ENCODE assay signal across 20 cellular contexts in the genomic region with DNA sequence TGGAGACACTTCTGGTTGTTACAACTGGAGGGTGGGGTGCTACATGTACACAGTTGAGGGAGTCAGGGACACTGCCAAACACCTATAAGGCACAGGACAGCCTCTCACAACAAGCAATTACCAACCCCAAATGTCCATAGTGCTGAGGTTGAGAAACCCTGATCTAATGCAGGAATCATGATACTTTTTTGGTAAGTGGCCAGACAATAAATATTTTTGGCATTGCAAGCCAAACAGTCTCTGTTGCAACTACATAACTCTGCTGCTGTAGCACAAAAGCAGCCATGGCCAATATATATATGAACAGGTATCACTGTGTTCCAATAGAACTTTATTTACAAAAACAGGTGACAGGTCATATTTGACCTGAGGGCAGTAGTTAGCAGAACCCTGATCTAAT.
DNase-seq lines count a peak whose midpoint lies in the region; ATAC-seq, FAIRE-seq and TF ChIP-seq lines count a peak whose summit lies in the region.
"Had no signal": no experiment of that assay in that cellular context is flagged by ENCODE, and none has a peak within 500 bp of the region (broad histone marks: within the 10 kb centered on the region; RNA-seq: fewer than 3 reads in every experiment).

No MANE protein-coding gene starts in this region.

- TF ChIP-seq CTCF in SK-N-SH (IDR thresholded peaks at IDR 0.05) (no peak), bronchial epithelial cell (IDR thresholded peaks at IDR 0.05; ENCODE audit: insufficient read depth, low read length, severe bottlenecking) (no peak), fibroblast of the aortic adventitia (IDR thresholded peaks at IDR 0.05; ENCODE audit: insufficient read depth, low read length) (no peak)

- POLR2A ChIA-PET in SK-N-SH (lab: Yijun Ruan, JAX) = interaction anchor here (0.9 kb wide), 1 partner anchor 9 kb away, joined by 3 read pairs; no protein-coding TSS in a partner anchor

- H4K20me1 ChIP-seq in SK-N-SH (ENCODE audit: insufficient read depth) = no peaks in the 10 kb centered on the region
- H4K20me1 ChIP-seq in Karpas-422 (ENCODE audit: insufficient read depth, low read depth, low read length) = no peaks in the 10 kb centered on the region

- no peak for ATAC-seq in SK-N-SH treated with all-trans-retinoic acid at 6 μM for 48 hours
- ATAC-seq in GM21381 (IDR thresholded peaks at IDR 0.05; ENCODE audit: unreplicated experiment) = no peak
- ATAC-seq: HCT116, Right ventricle myocardium inferior had no signal

- no peak for DNase-seq in SK-N-SH
- peak; percentile 81 for DNase-seq in bronchial epithelial cell (ENCODE audit: low read depth)
- DNase-seq in fibroblast of the aortic adventitia (ENCODE audit: low read depth) = peak; percentile 10
- no peak for DNase-seq in mucosa of gallbladder (ENCODE audit: low spot score)
- DNase-seq in Karpas-422 = no peak
- no peak for DNase-seq in activated T-cell treated with anti-CD3 and anti-CD28 coated beads, Interleukin-2, amount 50 U/mL, for 48 hours
- DNase-seq: BE2C; CD4-positive, alpha-beta T cell; DMS53; KBM-7; NCI-H1048; NCI-H146; NCI-H2081; NCI-H510A treated with DMSO at 0.1 percent for 48 hours; NCI-H82 had no signal

- H3K9me3 ChIP-seq in SK-N-SH (no peaks in the 10 kb centered on the region), Karpas-422 (ENCODE audit: low read length) (no peaks in the 10 kb centered on the region)
- H3K9me3 ChIP-seq: BE2C had no signal

- H2AFZ ChIP-seq in SK-N-SH (ENCODE audit: low read depth) = no peak overlapping the region
- no peak overlapping the region for H2AFZ ChIP-seq in Karpas-422 (ENCODE audit: low read length)

- no peaks in the 10 kb centered on the region for H3K36me3 ChIP-seq in SK-N-SH (replicated peaks in 1 of 2; ENCODE audit: control insufficient read depth in 1 of 2, insufficient read depth in 2 of 2, low read length in 1 of 2)
- H3K36me3 ChIP-seq in bronchial epithelial cell (ENCODE audit: control insufficient read depth, insufficient read depth, low read length) = no peaks in the 10 kb centered on the region
- H3K36me3 ChIP-seq in Karpas-422 (ENCODE audit: insufficient read depth, low read length) = no peaks in the 10 kb centered on the region
- H3K36me3 ChIP-seq: BE2C had no signal

- H3K4me1 ChIP-seq in SK-N-SH (ENCODE audit: control insufficient read depth in 1 of 2, insufficient read depth in 2 of 2, low read depth in 1 of 2, low read length in 1 of 2) (peaks cover 0 to 3% of the 10 kb centered on the region in 2 experiments; a peak in 2 of 4 replicates), Karpas-422 (ENCODE audit: low read length) (no peaks in the 10 kb centered on the region)
- H3K4me1 ChIP-seq: BE2C had no signal

- CTCF ChIA-PET in SK-N-SH (lab: Yijun Ruan, JAX) = no interaction called here

- H3K27ac ChIP-seq in SK-N-SH (ENCODE audit: low read depth in 2 of 2, low read length in 1 of 2) (no peak overlapping the region), Karpas-422 (ENCODE audit: low read length) (no peak overlapping the region)
- H3K27ac ChIP-seq: 22Rv1 had no signal

- TF ChIP-seq RAD21 in SK-N-SH (IDR thresholded peaks at IDR 0.05; ENCODE audit: low read length) = no peak

- no peak overlapping the region for H3K4me3 ChIP-seq in SK-N-SH (ENCODE audit: low read depth in 2 of 2, low read length in 1 of 2)
- H3K4me3 ChIP-seq in bronchial epithelial cell (ENCODE audit: low read depth, low read length) = no peak overlapping the region
- no peak overlapping the region for H3K4me3 ChIP-seq in fibroblast of the aortic adventitia (ENCODE audit: low read depth, low read length)
- H3K4me3 ChIP-seq in Karpas-422 (ENCODE audit: low read length) = no peak overlapping the region

- H3K9me2 ChIP-seq in SK-N-SH = no peaks in the 10 kb centered on the region
- no peaks in the 10 kb centered on the region for H3K9me2 ChIP-seq in Karpas-422 (replicated peaks; ENCODE audit: insufficient read depth, low read length)

- H3K9ac ChIP-seq in SK-N-SH (no peak overlapping the region), Karpas-422 (ENCODE audit: low read length) (no peak overlapping the region)

- no peak for TF ChIP-seq EP300 in SK-N-SH (IDR thresholded peaks at IDR 0.05; ENCODE audit: borderline replicate concordance in 1 of 2, low read depth in 1 of 2, low read length in 1 of 2)

- FAIRE-seq in bronchial epithelial cell (lab: Jason Lieb, UNC) = peak; percentile 86

- H3K4me2 ChIP-seq in SK-N-SH = no peak overlapping the region
- H3K4me2 ChIP-seq in Karpas-422 (ENCODE audit: low read depth, low read length, poor library complexity, severe bottlenecking) = no peak overlapping the region

- no peaks in the 10 kb centered on the region for H3F3A ChIP-seq in SK-N-SH (replicated peaks; ENCODE audit: insufficient read depth)

- H3K27me3 ChIP-seq in SK-N-SH (ENCODE audit: insufficient read depth) (no peaks in the 10 kb centered on the region), bronchial epithelial cell (ENCODE audit: control insufficient read depth, insufficient read depth, low read length) (no peaks in the 10 kb centered on the region), Karpas-422 (ENCODE audit: low read length) (no peaks in the 10 kb centered on the region)
- H3K27me3 ChIP-seq: BE2C had no signal

- H3K79me2 ChIP-seq in SK-N-SH (ENCODE audit: insufficient read depth) (no peaks in the 10 kb centered on the region), Karpas-422 (ENCODE audit: low read length) (no peaks in the 10 kb centered on the region)

TF ChIP-seq in SK-N-SH treated with all-trans-retinoic acid at 6 μM for 48 hours, 23 proteins besides CTCF, POLR2A, EP300 and RAD21:
- TF ChIP-seq BACH2 (CRISPR knock-in tag; IDR thresholded peaks at IDR 0.05; ENCODE audit: borderline replicate concordance) (no peak), ZNF8 (CRISPR knock-in tag; IDR thresholded peaks at IDR 0.05) (no peak), ISL1 (CRISPR knock-in tag; IDR thresholded peaks at IDR 0.05) (0 out of 2 replicates have a peak, but pooled peaks have one; percentile 3), ARNTL (CRISPR knock-in tag; IDR thresholded peaks at IDR 0.05; ENCODE audit: borderline replicate concordance, low read depth) (no peak), ZFP30 (CRISPR knock-in tag; IDR thresholded peaks at IDR 0.05) (no peak), ESRRG (CRISPR knock-in tag; IDR thresholded peaks at IDR 0.05) (no peak), CSDC2 (CRISPR knock-in tag; IDR thresholded peaks at IDR 0.05) (no peak)

TF ChIP-seq in SK-N-SH, 30 proteins besides CTCF, POLR2A, EP300 and RAD21:
- TF ChIP-seq, protein P1, sequence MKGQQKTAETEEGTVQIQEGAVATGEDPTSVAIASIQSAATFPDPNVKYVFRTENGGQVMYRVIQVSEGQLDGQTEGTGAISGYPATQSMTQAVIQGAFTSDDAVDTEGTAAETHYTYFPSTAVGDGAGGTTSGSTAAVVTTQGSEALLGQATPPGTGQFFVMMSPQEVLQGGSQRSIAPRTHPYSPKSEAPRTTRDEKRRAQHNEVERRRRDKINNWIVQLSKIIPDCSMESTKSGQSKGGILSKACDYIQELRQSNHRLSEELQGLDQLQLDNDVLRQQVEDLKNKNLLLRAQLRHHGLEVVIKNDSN (IDR thresholded peaks at IDR 0.05; ENCODE audit: borderline replicate concordance, low read depth) = no peak
- TF ChIP-seq NFIC (IDR thresholded peaks at IDR 0.05; ENCODE audit: borderline replicate concordance) (no peak), NRF1 (IDR thresholded peaks at IDR 0.05; ENCODE audit: low read depth, low read length) (no peak)

Comparison
In these comparisons a context has a peak if more than half of its experiments do, and no peak if none do; other contexts are left out.
1. DNase-seq: peak in bronchial epithelial cell (single experiment) and fibroblast of the aortic adventitia (single experiment); none in SK-N-SH (single experiment), mucosa of gallbladder (single experiment), Karpas-422 (single experiment) and activated T-cell treated with anti-CD3 and anti-CD28 coated beads, Interleukin-2, amount 50 U/mL, for 48 hours (0 of 2).